ENCODE assay signal across 31 cellular contexts in genomic region chr15:82874961-82875360, GRCh38.
"Had no signal": no experiment of that assay in that cellular context is flagged by ENCODE, and none has a peak within 500 bp of the region (broad histone marks: within the 10 kb centered on the region; RNA-seq: fewer than 3 reads in every experiment).

No MANE protein-coding gene starts in this region.

- H3K36me3 ChIP-seq: heart left ventricle, upper lobe of right lung had no signal

- H3K27me3 ChIP-seq: heart left ventricle, tibial artery, upper lobe of right lung had no signal

- H3K27ac ChIP-seq: heart left ventricle, tibial artery, upper lobe of right lung, WERI-Rb-1 had no signal

- ATAC-seq: activated CD4-positive, CD25-positive, alpha-beta regulatory T cell treated with anti-CD3 and anti-CD28 coated beads, Interleukin-2, amount 50 U/mL, for 24 hours; effector memory CD8-positive, alpha-beta T cell; heart left ventricle; left colon; naive thymus-derived CD8-positive, alpha-beta T cell; sciatic nerve; stimulated activated memory B cell treated with anti-CD40 and anti-IgM and Interleukin-4, amounts not matched to agents 10 μg/mL and 1 μg/mL and 100 μg/mL, for 72 hours; stimulated activated naive CD8-positive, alpha-beta T cell treated with anti-CD3 and anti-CD28 coated beads, Interleukin-15, amount 100 ng/mL, for 72 hours; upper lobe of right lung had no signal

- H3K4me2 ChIP-seq: smooth muscle cell had no signal

- DNase-seq: activated CD4-positive, alpha-beta T cell treated with anti-CD3 and anti-CD28 coated beads for 48 hours; activated CD4-positive, alpha-beta T cell treated with anti-CD3 and anti-CD28 coated beads, Interleukin-2, amount 50 U/mL, for 48 hours; activated CD8-positive, alpha-beta memory T cell treated with anti-CD3 and anti-CD28 coated beads, Interleukin-2, amount 50 U/mL, for 4 hours; activated gamma-delta T cell; activated naive CD4-positive, alpha-beta T cell treated with anti-CD3 and anti-CD28 coated beads, Interleukin-2, amount 10 ng/mL, durations not matched to agents 7 days and 5 days; activated T-cell treated with anti-CD3 and anti-CD28 coated beads, Interleukin-2, amount 50 U/mL, for 1 hour; amniotic stem cell; caudate nucleus; cortex of kidney; effector memory CD8-positive, alpha-beta T cell; heart left ventricle; immature natural killer cell; kidney; left colon; midbrain; naive thymus-derived CD8-positive, alpha-beta T cell; occipital lobe; posterior cingulate gyrus; retina; stimulated activated CD4-positive, alpha-beta T cell treated with anti-CD3 and anti-CD28 coated beads, Interleukin-1b, Interleukin-23, amount 100 ng/mL, for 48 hours; stimulated activated CD4-positive, alpha-beta T cell treated with anti-CD3 and anti-CD28 coated beads, Interleukin-4, amount 100 ng/mL, for 4 hours; stimulated activated CD8-positive, alpha-beta memory T cell treated with anti-CD3 and anti-CD28 coated beads, Interleukin-4, amount 100 ng/mL, for 48 hours; stimulated activated naive CD8-positive, alpha-beta T cell treated with anti-CD3 and anti-CD28 coated beads, Interleukin-15, amount 100 ng/mL, for 72 hours; T-helper 9 cell; upper lobe of right lung; WERI-Rb-1 had no signal

- H3K4me1 ChIP-seq: tibial artery, upper lobe of right lung had no signal

- H3K4me3 ChIP-seq: heart left ventricle, smooth muscle cell, tibial artery, upper lobe of right lung had no signal

- H3K9me3 ChIP-seq: tibial artery, upper lobe of right lung had no signal
